In genomic region chr20:36950432-36951197, GRCh38 we compare ENCODE assay signal across 7 cellular contexts. TPM values are rescaled to one million over a fixed set of nuclear protein-coding genes. Genes with fewer than 3 reads are reported as not detected.
DNase-seq lines count a peak whose midpoint lies in the region; ATAC-seq and TF ChIP-seq lines count a peak whose summit lies in the region.

No MANE protein-coding gene starts in this region.

- peak overlapping the region; percentile 93 to 99 for H3K4me3 Mint-ChIP-seq in effector memory CD8-positive, alpha-beta T cell
- peak overlapping the region; percentile 96 for H3K4me3 Mint-ChIP-seq in type B pancreatic cell

- no peaks in the 10 kb centered on the region for H3K9me3 Mint-ChIP-seq in effector memory CD8-positive, alpha-beta T cell
- H3K9me3 Mint-ChIP-seq in type B pancreatic cell: no peaks in the 10 kb centered on the region

- no peaks in the 10 kb centered on the region for H3K36me3 ChIP-seq in mesodermal cell (ENCODE audit: control insufficient read depth, insufficient read depth, low read length)

- peaks cover 4% of the 10 kb centered on the region for H3K4me1 ChIP-seq in mesodermal cell (ENCODE audit: control insufficient read depth, insufficient read depth, low read length, poor library complexity, severe bottlenecking)

- ATAC-seq in HG03159 (IDR thresholded peaks at IDR 0.05; ENCODE audit: unreplicated experiment) (peak; percentile 1), HG02759 (IDR thresholded peaks at IDR 0.05; ENCODE audit: unreplicated experiment) (no peak)
- ATAC-seq in effector memory CD8-positive, alpha-beta T cell (replicated peaks): peak; percentile 5

- peak overlapping the region; percentile 78 for H3K4me3 ChIP-seq in mesodermal cell (ENCODE audit: extremely low read depth, insufficient read depth, low read length, poor library complexity, severe bottlenecking)

- H3K9me3 ChIP-seq in mesodermal cell (ENCODE audit: control insufficient read depth, low read length): no peaks in the 10 kb centered on the region

- no peak overlapping the region for H3K27ac ChIP-seq in mesodermal cell (ENCODE audit: low read depth, low read length, severe bottlenecking)

- DNase-seq in GM10266 (ENCODE audit: extremely low spot score): peak; percentile 36
- peak; percentile 47 for DNase-seq in T-helper 9 cell
- DNase-seq in effector memory CD8-positive, alpha-beta T cell: peak in 1 of 3 experiments; percentile 26
- DNase-seq in type B pancreatic cell (ENCODE audit: extremely low spot score, unreplicated experiment): no peak

- TF ChIP-seq CTCF in GM10266 (IDR thresholded peaks at IDR 0.05; ENCODE audit: control insufficient read depth, insufficient read depth, low read depth, missing control alignments): no peak
- TF ChIP-seq CTCF in type B pancreatic cell (conservative IDR thresholded peaks at IDR 0.05): no peak

- WGBS in mesodermal cell (ENCODE audit: insufficient coverage in 2 of 2), 2 experiments: 0 to 6% methylated on average over 12 to 18 of the region's 24 CpGs

- H3K27ac Mint-ChIP-seq in effector memory CD8-positive, alpha-beta T cell: peak overlapping the region; percentile 97 to 100
- H3K27ac Mint-ChIP-seq in type B pancreatic cell: peak overlapping the region; percentile 61

- H3K27me3 Mint-ChIP-seq in effector memory CD8-positive, alpha-beta T cell: no peaks in the 10 kb centered on the region
- H3K27me3 Mint-ChIP-seq in type B pancreatic cell: peaks cover 25% of the 10 kb centered on the region

- peaks cover 51% of the 10 kb centered on the region for H3K36me3 Mint-ChIP-seq in effector memory CD8-positive, alpha-beta T cell (ENCODE audit: insufficient read depth)
- H3K36me3 Mint-ChIP-seq in type B pancreatic cell: no peaks in the 10 kb centered on the region

- H3K4me1 Mint-ChIP-seq in effector memory CD8-positive, alpha-beta T cell (ENCODE audit: low read depth in 2 of 2): peaks cover 43 to 53% of the 10 kb centered on the region in 2 donors
- peaks cover 22% of the 10 kb centered on the region for H3K4me1 Mint-ChIP-seq in type B pancreatic cell (ENCODE audit: unreplicated experiment)

RNA-seq across cellular contexts. Expression of gene SAMHD1, which starts 0.9 kb away (rescaled TPM):
- 4.1 TPM for polyA plus RNA-seq in mesodermal cell (2013, experiment 1 of 2)
- 2.9 TPM for polyA plus RNA-seq in mesodermal cell (2013, experiment 2 of 2)
- total RNA-seq in type B pancreatic cell (ENCODE audit: low replicate concordance): 33.4 and 52.6 TPM in 2 replicates
